9 cellular contexts compared by ENCODE assay signal in the genomic region with DNA sequence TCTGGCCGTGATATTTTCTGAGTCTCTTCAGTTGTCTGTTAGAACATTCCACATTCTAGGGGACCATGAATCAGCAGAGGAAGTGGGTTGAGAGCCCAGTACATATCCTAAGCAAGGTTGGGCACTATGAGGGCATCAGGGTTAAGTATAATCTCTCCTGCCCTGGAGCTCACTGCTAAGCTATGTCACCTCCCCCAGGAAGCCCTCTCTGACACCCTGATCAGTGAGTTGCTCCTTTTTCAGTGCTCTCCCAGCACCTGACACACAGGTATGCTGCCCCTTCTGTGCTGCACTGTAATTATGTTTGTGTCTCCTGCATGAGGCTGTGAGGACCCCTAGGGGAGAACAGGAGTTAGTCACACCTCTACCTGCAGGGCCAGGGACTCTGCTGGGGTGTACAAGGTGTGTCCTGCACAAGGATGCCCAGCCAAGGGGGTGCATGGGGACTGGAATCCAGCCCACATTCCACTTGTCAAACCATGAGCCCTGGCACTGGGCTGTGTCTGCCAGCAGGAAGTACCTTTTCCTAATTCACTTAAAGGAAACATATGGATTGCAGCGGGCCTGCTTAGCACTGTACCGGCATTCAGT. TPM values are rescaled to one million over a fixed set of nuclear protein-coding genes. Genes with fewer than 3 reads are reported as not detected.
A peak's percentile ranks its signal among the peaks of the same experiment; 100 is the strongest.
DNase-seq lines count a peak whose midpoint lies in the region; ATAC-seq and TF ChIP-seq lines count a peak whose summit lies in the region.
"Had no signal": no experiment of that assay in that cellular context is flagged by ENCODE, and none has a peak within 500 bp of the region (broad histone marks: within the 10 kb centered on the region; RNA-seq: fewer than 3 reads in every experiment).

No MANE protein-coding gene starts in this region.

- no peak overlapping the region for H3K4me3 ChIP-seq in DND-41 (ENCODE audit: low read depth in 1 of 2, low read length in 2 of 2)
- no peak overlapping the region for H3K4me3 ChIP-seq in GM23248
- no peak overlapping the region for H3K4me3 ChIP-seq in RWPE2 (ENCODE audit: severe bottlenecking)

- no peaks in the 10 kb centered on the region for H3K36me3 ChIP-seq in DND-41 (ENCODE audit: insufficient read depth, low read length)
- H3K36me3 ChIP-seq in GM23248 (ENCODE audit: low read depth): no peaks in the 10 kb centered on the region
- no peaks in the 10 kb centered on the region for H3K36me3 ChIP-seq in RWPE2 (ENCODE audit: low read depth)

- TF ChIP-seq CTCF in DND-41 (IDR thresholded peaks at IDR 0.05; ENCODE audit: borderline replicate concordance, extremely low read depth, low read length, poor library complexity, severe bottlenecking): no peak
- TF ChIP-seq CTCF in RWPE2 (IDR thresholded peaks at IDR 0.05; ENCODE audit: poor library complexity, severe bottlenecking): peak; percentile 52

- H3K4me1 ChIP-seq in DND-41 (ENCODE audit: insufficient read depth, low read length) (no peaks in the 10 kb centered on the region), GM23248 (ENCODE audit: insufficient read depth) (peaks cover 7% of the 10 kb centered on the region; the same call in 1 of the 2 replicates), RWPE2 (ENCODE audit: insufficient read depth, poor library complexity, severe bottlenecking) (peaks cover 14% of the 10 kb centered on the region)

- H3K27me3 ChIP-seq in DND-41 (ENCODE audit: insufficient read depth, low read length, poor library complexity) (no peaks in the 10 kb centered on the region), GM23248 (replicated peaks; ENCODE audit: insufficient read depth) (no peaks in the 10 kb centered on the region), RWPE2 (ENCODE audit: insufficient read depth, poor library complexity, severe bottlenecking) (no peaks in the 10 kb centered on the region)

- H3K9me2 ChIP-seq in GM23248 (ENCODE audit: insufficient read depth): no peaks in the 10 kb centered on the region

- no peak for DNase-seq in DND-41
- DNase-seq in GM23248: peak; percentile 27
- no peak for DNase-seq in RWPE2 (ENCODE audit: low spot score)
- DNase-seq in left lobe of liver (ENCODE audit: low spot score): no peak
- no peak for DNase-seq in effector CD4-positive, alpha-beta T cell
- DNase-seq in sciatic nerve (ENCODE audit: low spot score): no peak
- DNase-seq in activated CD4-positive, alpha-beta T cell treated with anti-CD3 and anti-CD28 coated beads for 4 hours: no peak
- DNase-seq: NCI-H1092 treated with DMSO at 0.1 percent for 48 hours had no signal

- H2AFZ ChIP-seq in DND-41 (ENCODE audit: low read depth, low read length) (no peak overlapping the region), GM23248 (no peak overlapping the region)

- no peak overlapping the region for H3K27ac ChIP-seq in DND-41 (ENCODE audit: low read length)
- H3K27ac ChIP-seq in GM23248: no peak overlapping the region
- peak overlapping the region; percentile 53 for H3K27ac ChIP-seq in RWPE2 (ENCODE audit: poor library complexity, severe bottlenecking)

- H3K4me2 ChIP-seq in DND-41 (ENCODE audit: insufficient read depth, low read length): no peak overlapping the region
- no peak overlapping the region for H3K4me2 ChIP-seq in GM23248 (ENCODE audit: unreplicated experiment)

- H3K9me3 ChIP-seq in DND-41 (ENCODE audit: insufficient read depth, low read length, severe bottlenecking) (no peaks in the 10 kb centered on the region), GM23248 (ENCODE audit: low read depth) (no peaks in the 10 kb centered on the region), RWPE2 (ENCODE audit: severe bottlenecking) (no peaks in the 10 kb centered on the region)

- H3K9ac ChIP-seq in DND-41 (ENCODE audit: low read depth, low read length) (no peak overlapping the region), GM23248 (no peak overlapping the region)

- H3K79me2 ChIP-seq in DND-41 (ENCODE audit: insufficient read depth, low read length) (no peaks in the 10 kb centered on the region), GM23248 (ENCODE audit: insufficient read depth) (no peaks in the 10 kb centered on the region)

- H4K20me1 ChIP-seq in DND-41 (ENCODE audit: insufficient read depth, low read length): no peaks in the 10 kb centered on the region
- no peaks in the 10 kb centered on the region for H4K20me1 ChIP-seq in GM23248 (ENCODE audit: insufficient read depth)

- intact Hi-C loops in sciatic nerve (cut with DNase I): no loop called here

- in situ Hi-C loops in GM23248 (cut with MboI): no loop called here

- WGBS in GM23248 (ENCODE audit: low coverage in 1 of 2, low lambda C conversion rate in 2 of 2, missing lambda C conversion rate in 2 of 2), 2 experiments: 83% methylated on average over 3 of the region's 3 CpGs

- no peaks in the 10 kb centered on the region for H3F3A ChIP-seq in GM23248 (ENCODE audit: insufficient read depth)

- ATAC-seq in DND-41 (ENCODE audit: insufficient read depth, low read depth): peak; percentile 57
- ATAC-seq in RWPE2 (ENCODE audit: low read depth): peak; percentile 85
- ATAC-seq in left lobe of liver: peak; percentile 67
- no peak for ATAC-seq in sciatic nerve
- ATAC-seq in GM18511 (IDR thresholded peaks at IDR 0.05; ENCODE audit: unreplicated experiment): no peak

RNA-seq across cellular contexts. Expression of a gene that starts 3.9 kb away (rescaled TPM):
- total RNA-seq in GM23248 (2014; rRNA removed; shearing (Covaris generic)): not detected in 2 replicates
- not detected in 2 replicates for polyA plus RNA-seq in GM23248 (2016; fragmentation: Nextera tagmentation; extraction: Ambion mirVana)
- total RNA-seq in left lobe of liver: 0.08 TPM
- total RNA-seq in sciatic nerve: 0.27 TPM

RNA-seq across cellular contexts. Expression of a gene that starts 23.0 kb away (rescaled TPM):
- total RNA-seq in GM23248 (2014; rRNA removed; shearing (Covaris generic)): 469 and 549 TPM in 2 replicates
- polyA plus RNA-seq in GM23248 (2016; fragmentation: Nextera tagmentation; extraction: Ambion mirVana): 813 and 856 TPM in 2 replicates
- total RNA-seq in left lobe of liver: 32.6 TPM
- total RNA-seq in sciatic nerve: 142 TPM

Comparison
In these comparisons a context has a peak if more than half of its experiments do, and no peak if none do; other contexts are left out.
1. ATAC-seq: peak in DND-41 (single experiment), RWPE2 (single experiment) and left lobe of liver (single experiment); none in sciatic nerve (single experiment) and GM18511 (single experiment).